ENCODE assay signal across 1 cellular context in genomic region chr3:122874116-122874515, GRCh38.
A peak's percentile ranks its signal among the peaks of the same experiment; 100 is the strongest.
TF ChIP-seq lines count a peak whose summit lies in the region.

No MANE protein-coding gene starts in this region.

TF ChIP-seq in SK-N-SH, 30 proteins besides CTCF, POLR2A, EP300 and RAD21 (continued from another document):
- TF ChIP-seq, protein P1, sequence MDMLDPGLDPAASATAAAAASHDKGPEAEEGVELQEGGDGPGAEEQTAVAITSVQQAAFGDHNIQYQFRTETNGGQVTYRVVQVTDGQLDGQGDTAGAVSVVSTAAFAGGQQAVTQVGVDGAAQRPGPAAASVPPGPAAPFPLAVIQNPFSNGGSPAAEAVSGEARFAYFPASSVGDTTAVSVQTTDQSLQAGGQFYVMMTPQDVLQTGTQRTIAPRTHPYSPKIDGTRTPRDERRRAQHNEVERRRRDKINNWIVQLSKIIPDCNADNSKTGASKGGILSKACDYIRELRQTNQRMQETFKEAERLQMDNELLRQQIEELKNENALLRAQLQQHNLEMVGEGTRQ (IDR thresholded peaks at IDR 0.05; ENCODE audit: borderline replicate concordance, low read depth, low read length), result no peak
- peak; percentile 62 for TF ChIP-seq GATA2 (CRISPR knock-in tag; IDR thresholded peaks at IDR 0.05)
- TF ChIP-seq CHD2 (IDR thresholded peaks at IDR 0.05; ENCODE audit: low read length, partially characterized antibody), result peak; percentile 37
- no peak for TF ChIP-seq IRF3 (IDR thresholded peaks at IDR 0.05; ENCODE audit: low read depth, low read length)
- no peak for TF ChIP-seq JUND (IDR thresholded peaks at IDR 0.05)
- no peak for TF ChIP-seq GABPA (IDR thresholded peaks at IDR 0.05; ENCODE audit: low read depth)
- peak; percentile 52; the same call in 1 of the 2 replicates for TF ChIP-seq RCOR1 (IDR thresholded peaks at IDR 0.05; ENCODE audit: low read length)
- no peak for TF ChIP-seq SIN3A (IDR thresholded peaks at IDR 0.05; ENCODE audit: borderline replicate concordance, low read depth, low read length)
- TF ChIP-seq MXI1 (IDR thresholded peaks at IDR 0.05; ENCODE audit: low read depth, low read length), result no peak
- no peak for TF ChIP-seq EZH2phosphoT487 (IDR thresholded peaks at IDR 0.05; ENCODE audit: borderline replicate concordance, low read depth)
- no peak for TF ChIP-seq FOXM1 (IDR thresholded peaks at IDR 0.05; ENCODE audit: low read depth)
- TF ChIP-seq MAX (IDR thresholded peaks at IDR 0.05; ENCODE audit: low read depth), result no peak
- TF ChIP-seq POLR2AphosphoS5 (IDR thresholded peaks at IDR 0.05; ENCODE audit: low read depth, low read length), result no peak
TF ChIP-seq in SK-N-SH: peak in this region for 5.
